26 cellular contexts compared by ENCODE assay signal in genomic region chr5:55869847-55870246, GRCh38. TPM values are rescaled to one million over a fixed set of nuclear protein-coding genes. Genes with fewer than 3 reads are reported as not detected.
"Had no signal": no experiment of that assay in that cellular context is flagged by ENCODE, and none has a peak within 500 bp of the region (broad histone marks: within the 10 kb centered on the region; RNA-seq: fewer than 3 reads in every experiment).

No MANE protein-coding gene starts in this region.

- H3K4me3 ChIP-seq: cardiac muscle cell, MG63, SJSA1 had no signal

- ATAC-seq: activated CD4-positive, CD25-positive, alpha-beta regulatory T cell treated with anti-CD3 and anti-CD28 coated beads, Interleukin-2, amount 50 U/mL, for 24 hours; activated CD8-positive, alpha-beta T cell treated with anti-CD3 and anti-CD28 coated beads for 36 hours had no signal

- DNase-seq: activated CD4-positive, alpha-beta T cell treated with anti-CD3 and anti-CD28 coated beads for 4 hours; activated CD8-positive, alpha-beta memory T cell treated with anti-CD3 and anti-CD28 coated beads, Interleukin-2, amount 50 U/mL, for 48 hours; activated CD8-positive, alpha-beta T cell treated with anti-CD3 and anti-CD28 coated beads for 36 hours; activated effector memory CD4-positive, alpha-beta T cell treated with Interleukin-2 at 50 U/mL for 16 hours; activated naive CD4-positive, alpha-beta T cell; activated T-cell treated with anti-CD3 and anti-CD28 coated beads, Interleukin-2, amount 50 U/mL, for 1 hour; amygdala; brain microvascular endothelial cell; MG63; MV-4-11; NCI-H1092 treated with DMSO at 0.1 percent for 48 hours; NCI-H1417 treated with DMSO at 0.1 percent for 48 hours; NCI-H1694; NCI-H2029 treated with DMSO at 0.1 percent for 48 hours; NCI-H345; NCI-H510A; NCI-H526 treated with DMSO at 0.1 percent for 48 hours; NCI-H82; RPMI8226; SHP77; SW 1271 had no signal

- H3K4me2 ChIP-seq: KMS-11 had no signal

- H3K9me3 ChIP-seq: MG63, SJSA1 had no signal

- H3K27ac ChIP-seq: cardiac muscle cell, KMS-11, SJSA1 had no signal

- H3K27me3 ChIP-seq: brain microvascular endothelial cell, cardiac muscle cell, MG63, SJSA1 had no signal

- H3K36me3 ChIP-seq: brain microvascular endothelial cell, cardiac muscle cell, MG63, SJSA1 had no signal

RNA-seq across cellular contexts. Expression of gene IL31RA, which starts 18.7 kb away (rescaled TPM):
- total RNA-seq: activated CD8-positive, alpha-beta T cell treated with anti-CD3 and anti-CD28 coated beads for 36 hours; cardiac muscle cell; OCI-LY7 had no signal
- polyA plus RNA-seq: cardiac muscle cell had no signal
